In the genomic region with DNA sequence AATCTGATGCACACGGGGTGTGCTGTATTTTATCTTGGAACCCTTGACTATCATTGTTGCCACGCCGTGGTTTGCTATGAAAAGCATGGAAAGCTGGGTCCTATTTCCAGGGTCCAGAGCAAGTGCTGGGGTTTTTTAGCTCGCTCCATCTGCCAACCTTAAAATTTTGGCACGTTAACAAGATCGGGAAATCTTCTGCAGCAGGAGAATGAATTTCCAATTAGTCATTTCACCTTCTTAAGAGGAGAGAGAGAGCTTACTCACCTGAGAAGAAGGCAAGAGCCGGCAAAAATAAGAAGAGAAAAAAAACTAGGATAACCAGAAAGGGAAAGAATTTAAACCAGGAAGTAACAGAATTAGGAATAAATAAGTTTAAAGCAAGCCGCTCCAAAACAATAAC, we compare ENCODE assay signal across 22 cellular contexts.
A peak's percentile ranks its signal among the peaks of the same experiment; 100 is the strongest.
DNase-seq lines count a peak whose midpoint lies in the region; ATAC-seq, FAIRE-seq and TF ChIP-seq lines count a peak whose summit lies in the region.
"Had no signal": no experiment of that assay in that cellular context is flagged by ENCODE, and none has a peak within 500 bp of the region (broad histone marks: within the 10 kb centered on the region; RNA-seq: fewer than 3 reads in every experiment).

No MANE protein-coding gene starts in this region.

- peak overlapping the region; percentile 92 for H3K27ac Mint-ChIP-seq in astrocyte (ENCODE audit: unreplicated experiment)

- H3K4me3 ChIP-seq in right atrium auricular region (no peak overlapping the region), astrocyte (ENCODE audit: insufficient read depth, low read depth, low read length) (peak overlapping the region; percentile 48), left lung (peak overlapping the region; percentile 7 to 23)
- H3K4me3 ChIP-seq: A549, gastrocnemius medialis, stomach had no signal

- H3K4me1 ChIP-seq in right atrium auricular region = peaks cover 0 to 46% of the 10 kb centered on the region in 2 donors
- H3K4me1 ChIP-seq in astrocyte (ENCODE audit: insufficient read depth, low read length) = peaks cover 59% of the 10 kb centered on the region
- peaks cover 9 to 20% of the 10 kb centered on the region in 2 donors for H3K4me1 ChIP-seq in left lung
- H3K4me1 ChIP-seq: A549 had no signal

- no peaks in the 10 kb centered on the region for H3K79me2 ChIP-seq in astrocyte (ENCODE audit: insufficient read depth, low read length)

- H3K36me3 Mint-ChIP-seq in astrocyte (ENCODE audit: low read depth, unreplicated experiment) = peaks cover 5% of the 10 kb centered on the region

- FAIRE-seq in astrocyte (lab: Jason Lieb, UNC) = no peak
- FAIRE-seq: A549, endothelial cell of umbilical vein had no signal

- peak overlapping the region; percentile 84 to 91 for H3K27ac ChIP-seq in right atrium auricular region
- peak overlapping the region; percentile 88 for H3K27ac ChIP-seq in astrocyte (ENCODE audit: low read depth, low read length)
- H3K27ac ChIP-seq in left lung = peak overlapping the region; percentile 45 to 61
- H3K27ac ChIP-seq: A549, gastrocnemius medialis, stomach had no signal

- ATAC-seq in left lung (no peak), GM19395 (IDR thresholded peaks at IDR 0.05; ENCODE audit: unreplicated experiment) (no peak)
- ATAC-seq: A549, gastrocnemius medialis, right cardiac atrium had no signal

- H3K4me3 Mint-ChIP-seq in astrocyte (ENCODE audit: unreplicated experiment) = peak overlapping the region; percentile 83
- H3K4me3 Mint-ChIP-seq: neural crest cell had no signal

- H3K9me3 ChIP-seq in right atrium auricular region (no peaks in the 10 kb centered on the region), astrocyte (ENCODE audit: insufficient read depth, low read depth, low read length) (no peaks in the 10 kb centered on the region), left lung (no peaks in the 10 kb centered on the region)
- H3K9me3 ChIP-seq: A549, gastrocnemius medialis, stomach had no signal

- H4K20me1 ChIP-seq in astrocyte (ENCODE audit: insufficient read depth, low read length) = no peaks in the 10 kb centered on the region

- peaks cover 56% of the 10 kb centered on the region for H3K4me1 Mint-ChIP-seq in astrocyte (ENCODE audit: low read depth, unreplicated experiment)

- peaks cover 2% of the 10 kb centered on the region for H3K9me3 Mint-ChIP-seq in astrocyte (ENCODE audit: unreplicated experiment)
- H3K9me3 Mint-ChIP-seq: neural crest cell had no signal

- no peaks in the 10 kb centered on the region for H3K27me3 ChIP-seq in right atrium auricular region
- peaks cover 4% of the 10 kb centered on the region for H3K27me3 ChIP-seq in astrocyte (ENCODE audit: insufficient read depth, low read length)
- no peaks in the 10 kb centered on the region for H3K27me3 ChIP-seq in left lung
- H3K27me3 ChIP-seq: stomach had no signal

- peak overlapping the region; percentile 80 for H3K9ac ChIP-seq in astrocyte (ENCODE audit: low read length)

- H3K4me2 ChIP-seq in astrocyte (ENCODE audit: low read length) = peak overlapping the region; percentile 82
- H3K4me2 ChIP-seq: A549 had no signal

- intact Hi-C loops in cardiac septum (cut with DNase I) (loop anchor here (5.0 to 10.0 kb wide), 2 partner anchors 78 to 221 kb away; a partner anchor contains a TSS), left lung (cut with DNase I) (no loop called here)

- no peak for TF ChIP-seq CTCF in right atrium auricular region (IDR thresholded peaks at IDR 0.05)
- TF ChIP-seq CTCF in astrocyte (IDR thresholded peaks at IDR 0.05; ENCODE audit: insufficient read depth, low read depth, low read length) = no peak
- TF ChIP-seq CTCF in left lung (IDR thresholded peaks at IDR 0.05) = no peak

- H3K27me3 Mint-ChIP-seq in astrocyte (ENCODE audit: low read depth, unreplicated experiment) = no peaks in the 10 kb centered on the region

- H2AFZ ChIP-seq in astrocyte (ENCODE audit: low read depth, low read length) = no peak overlapping the region

- H3K36me3 ChIP-seq in right atrium auricular region (no peaks in the 10 kb centered on the region), astrocyte (ENCODE audit: insufficient read depth, low read length) (no peaks in the 10 kb centered on the region), left lung (no peaks in the 10 kb centered on the region)
- H3K36me3 ChIP-seq: gastrocnemius medialis, stomach had no signal

- DNase-seq in right atrium auricular region (ENCODE audit: low spot score) (no peak), cardiac septum (ENCODE audit: low spot score) (no peak), astrocyte (ENCODE audit: low read depth) (peak; percentile 74), left lung (no peak), SHP77 (lab: John Stamatoyannopoulos, UW) (no peak), NCI-H1105 treated with DMSO at 0.1 percent for 48 hours (lab: John Stamatoyannopoulos, UW) (no peak), T-helper 1 cell (no peak)
- DNase-seq: activated CD4-positive, alpha-beta T cell treated with anti-CD3 and anti-CD28 coated beads for 4 hours; activated CD8-positive, alpha-beta memory T cell treated with anti-CD3 and anti-CD28 coated beads, Interleukin-2, amount 50 U/mL, for 4 hours; activated gamma-delta T cell; C1 segment of cervical spinal cord; DMS153; gastrocnemius medialis; NCI-H187; NCI-H345; right cardiac atrium; stomach; T1000 had no signal

Comparison
In these comparisons a context has a peak if more than half of its experiments do, and no peak if none do; other contexts are left out.
1. H3K4me3 ChIP-seq: peak in astrocyte (single experiment) and left lung (2 of 2); none in right atrium auricular region (0 of 2).
2. Peak in every context shown above with its lines, with median percentiles within 50 percentile points of each other: H3K27ac ChIP-seq.